21 cellular contexts compared by ENCODE assay signal in genomic region chr20:7959484-7959883, GRCh38. TPM values are rescaled to one million over a fixed set of nuclear protein-coding genes. Genes with fewer than 3 reads are reported as not detected.
DNase-seq lines count a peak whose midpoint lies in the region; ATAC-seq, FAIRE-seq and TF ChIP-seq lines count a peak whose summit lies in the region.
"Had no signal": no experiment of that assay in that cellular context is flagged by ENCODE, and none has a peak within 500 bp of the region (broad histone marks: within the 10 kb centered on the region; RNA-seq: fewer than 3 reads in every experiment).

No MANE protein-coding gene starts in this region.

- in situ Hi-C loops in HepG2 (cut with HindIII; ENCODE audit: extremely low pct_ligation_motif_present, low pct_unique_long_range_greater_than_20kb): no loop called here

- H3K27ac Mint-ChIP-seq in progenitor cell of endocrine pancreas: no peak overlapping the region
- H3K27ac Mint-ChIP-seq: CD14-positive monocyte, HFFc6, T-helper 17 cell had no signal

- POLR2A ChIA-PET in HepG2 (lab: Yijun Ruan, JAX): no interaction called here

- CTCF ChIA-PET in HepG2 (lab: Yijun Ruan, JAX; ENCODE audit: low intra/inter-chr PET ratio, low total read pairs): no interaction called here

- no peak overlapping the region for H3K9ac ChIP-seq in HepG2 (ENCODE audit: insufficient read depth, low read depth, low read length)

- WGBS in HepG2 (ENCODE audit: low lambda C conversion rate): 0% methylated on average over 1 of the region's 1 CpG

- no peak overlapping the region for H3K4me3 ChIP-seq in HepG2 (replicated peaks in 1 of 3; ENCODE audit: insufficient read depth in 1 of 3, low read depth in 2 of 3, low read length in 3 of 3)

- no peaks in the 10 kb centered on the region for H3K36me3 Mint-ChIP-seq in progenitor cell of endocrine pancreas (ENCODE audit: insufficient read depth)
- H3K36me3 Mint-ChIP-seq: CD14-positive monocyte had no signal

- H3K79me2 ChIP-seq in HepG2 (ENCODE audit: insufficient read depth, low read length): no peaks in the 10 kb centered on the region

- DNase-seq in DMS79 (lab: John Stamatoyannopoulos, UW) (peak; percentile 12), NCI-H2029 (lab: John Stamatoyannopoulos, UW) (peak; percentile 87), NCI-H774 (lab: John Stamatoyannopoulos, UW) (peak; percentile 20), HepG2 (ENCODE audit: low spot score) (no peak), progenitor cell of endocrine pancreas (ENCODE audit: low spot score, unreplicated experiment) (no peak), ecto neural progenitor cell (ENCODE audit: low spot score) (no peak)
- DNase-seq in NK-92 treated with Interleukin-12 subunit alpha and Interleukin-12 subunit beta, amount 100 ng/mL, for 24 hours (lab: John Stamatoyannopoulos, UW): no peak
- DNase-seq: Caco-2, DND-41, GDM1, HFFc6, Karpas-422, NCI-H1694 treated with DMSO at 0.1 percent for 48 hours, NCI-H2227 treated with DMSO at 0.1 percent for 48 hours, NCI-H526 treated with DMSO at 0.1 percent for 48 hours, SHP77 treated with DMSO at 0.1 percent for 48 hours, T-helper 17 cell had no signal

- TF ChIP-seq RAD21 in HepG2 (CRISPR knock-in tag; IDR thresholded peaks at IDR 0.05): no peak

- peak; percentile 54 for FAIRE-seq in HepG2 (lab: Jason Lieb, UNC)
- FAIRE-seq: H1 had no signal

- no peak overlapping the region for H3K27ac ChIP-seq in HepG2 (ENCODE audit: extremely low read length, insufficient read depth, low read length)

- no peak overlapping the region for H3K4me2 ChIP-seq in HepG2 (ENCODE audit: low read depth, low read length)

- TF ChIP-seq POLR2A in HepG2 (IDR thresholded peaks at IDR 0.05; ENCODE audit: insufficient read depth in 1 of 2, low read depth in 2 of 2, low read length in 2 of 2): no peak

- TF ChIP-seq EP300 in HepG2 (IDR thresholded peaks at IDR 0.05; ENCODE audit: low read depth in 2 of 2, low read length in 2 of 2) (no peak), HepG2 (CRISPR knock-in tag; IDR thresholded peaks at IDR 0.05; ENCODE audit: borderline replicate concordance) (no peak)

- TF ChIP-seq CTCF in HepG2 (CRISPR knock-in tag; IDR thresholded peaks at IDR 0.05) (no peak), progenitor cell of endocrine pancreas (IDR thresholded peaks at IDR 0.05; ENCODE audit: unreplicated experiment) (no peak)

- peaks cover 0 to 2% of the 10 kb centered on the region in 2 experiments; a peak in 2 of 5 replicates for H3K27me3 ChIP-seq in HepG2 (ENCODE audit: control insufficient read depth in 1 of 2, insufficient read depth in 2 of 2, low read length in 2 of 2)

- H3K4me1 Mint-ChIP-seq in progenitor cell of endocrine pancreas (ENCODE audit: low read depth): no peaks in the 10 kb centered on the region
- H3K4me1 Mint-ChIP-seq: CD14-positive monocyte, T-helper 17 cell had no signal

- no peaks in the 10 kb centered on the region for H3K36me3 ChIP-seq in HepG2 (replicated peaks in 1 of 2; ENCODE audit: control insufficient read depth in 1 of 2, insufficient read depth in 2 of 2, low read length in 2 of 2)

- no peaks in the 10 kb centered on the region for H4K20me1 ChIP-seq in HepG2 (ENCODE audit: insufficient read depth, low read length)

- ATAC-seq in HepG2 (no peak), HG03108 (IDR thresholded peaks at IDR 0.05; ENCODE audit: unreplicated experiment) (no peak)
- ATAC-seq: T-helper 17 cell had no signal

- H3K4me1 ChIP-seq in HepG2 (ENCODE audit: insufficient read depth, low read length): no peaks in the 10 kb centered on the region
- H3K4me1 ChIP-seq: Caco-2 had no signal

- intact Hi-C loops in HepG2 (cut with micrococcal nuclease; ENCODE audit: unreplicated experiment): no loop called here

- H3K4me3 Mint-ChIP-seq in progenitor cell of endocrine pancreas (ENCODE audit: low read depth): no peak overlapping the region
- H3K4me3 Mint-ChIP-seq: CD14-positive monocyte, HFFc6, T-helper 17 cell had no signal

- no peak overlapping the region for H2AFZ ChIP-seq in HepG2 (ENCODE audit: low read length)

- BruUV-seq in HepG2 (replicated peaks; lab: Mats Ljungman, UMichigan): no TSS peak

- no peaks in the 10 kb centered on the region for H3K27me3 Mint-ChIP-seq in progenitor cell of endocrine pancreas

- H3K9me3 Mint-ChIP-seq in progenitor cell of endocrine pancreas (ENCODE audit: low read depth): peaks cover 23% of the 10 kb centered on the region
- H3K9me3 Mint-ChIP-seq: HFFc6 had no signal

- H3K9me3 ChIP-seq in HepG2 (ENCODE audit: low read length): no peaks in the 10 kb centered on the region
- H3K9me3 ChIP-seq: Caco-2 had no signal

TF ChIP-seq in HepG2, 621 proteins besides CTCF, POLR2A, EP300 and RAD21 (continues in another document):
- TF ChIP-seq PRPF4 (IDR thresholded peaks at IDR 0.05; ENCODE audit: low read depth, low read length, poor library complexity, severe bottlenecking) (no peak), IKZF1 (IDR thresholded peaks at IDR 0.05) (no peak), HOMEZ (CRISPR knock-in tag; IDR thresholded peaks at IDR 0.05; ENCODE audit: low read depth) (no peak), ZFP62 (CRISPR knock-in tag; IDR thresholded peaks at IDR 0.05) (no peak), SP2 (CRISPR knock-in tag; IDR thresholded peaks at IDR 0.05) (no peak), ZNF550 (CRISPR knock-in tag; IDR thresholded peaks at IDR 0.05; ENCODE audit: borderline replicate concordance) (no peak), CEBPB (IDR thresholded peaks at IDR 0.05; ENCODE audit: borderline replicate concordance, low read depth, low read length) (no peak), FOXA3 (CRISPR knock-in tag; IDR thresholded peaks at IDR 0.05) (no peak), SRSF4 (IDR thresholded peaks at IDR 0.05; ENCODE audit: low read depth, low read length, poor library complexity, severe bottlenecking) (no peak), MAFF (IDR thresholded peaks at IDR 0.05; ENCODE audit: low read depth, low read length) (no peak), HNRNPL (IDR thresholded peaks at IDR 0.05; ENCODE audit: low read depth, low read length) (no peak), ZHX1 (CRISPR knock-in tag; IDR thresholded peaks at IDR 0.05; ENCODE audit: low read depth) (no peak), RBM22 (optimal IDR thresholded peaks at IDR 0.05; ENCODE audit: low read length) (no peak)

RNA-seq across cellular contexts. Expression of gene HAO1, which starts 19.2 kb away (rescaled TPM):
- total RNA-seq in HepG2 (2016; rRNA removed; fragmentation: Illumina TruSeq; extraction: Trizol): not detected in 2 replicates
- total RNA-seq in HepG2 (2016; cell fraction: cytosol; rRNA removed; fragmentation: Illumina TruSeq; extraction: Trizol; ENCODE audit: low read depth): not detected in 2 replicates
- not detected in 2 replicates for total RNA-seq in HepG2 (2016; cell fraction: insoluble cytoplasmic fraction; rRNA removed; fragmentation: Illumina TruSeq; extraction: Trizol)
- not detected in 2 replicates for total RNA-seq in HepG2 (2016; cell fraction: membrane; rRNA removed; fragmentation: Illumina TruSeq; extraction: Trizol)
- total RNA-seq in HepG2 (2016; cell fraction: nucleus; rRNA removed; fragmentation: Illumina TruSeq; extraction: Trizol): not detected in 2 replicates
- polyA plus RNA-seq in HepG2 (2011; rRNA removed): 0.03 TPM in 1 of 2 replicates, not detected in the other
- not detected in 2 replicates for polyA plus RNA-seq in HepG2 (2011; cell fraction: cytosol; rRNA removed)
- not detected in 2 replicates for polyA plus RNA-seq in HepG2 (2011; cell fraction: nucleus; rRNA removed)
- polyA plus RNA-seq in HepG2 (2012): not detected in 2 replicates
- not detected in 2 replicates for polyA plus RNA-seq in HepG2 (2016; cell fraction: cytosol; fragmentation: Illumina TruSeq; extraction: Trizol; ENCODE audit: low read depth)
- not detected in 2 replicates for polyA plus RNA-seq in HepG2 (2016; cell fraction: insoluble cytoplasmic fraction; fragmentation: Illumina TruSeq; extraction: Trizol; ENCODE audit: low read depth)
- not detected in 2 replicates for polyA plus RNA-seq in HepG2 (2016; cell fraction: membrane; fragmentation: Illumina TruSeq; extraction: Trizol; ENCODE audit: low read depth)
- polyA plus RNA-seq in HepG2 (2016; cell fraction: nucleus; fragmentation: Illumina TruSeq; extraction: Trizol; ENCODE audit: insufficient read depth, low read depth): not detected in 2 replicates
- not detected in 2 replicates for polyA minus RNA-seq in HepG2 (2011; rRNA and poly(A)+ RNA removed; ENCODE audit: low replicate concordance)
- polyA minus RNA-seq in HepG2 (2011; cell fraction: cytosol; rRNA and poly(A)+ RNA removed): not detected in 2 replicates
- not detected in 2 replicates for polyA minus RNA-seq in HepG2 (2011; cell fraction: nucleus; rRNA and poly(A)+ RNA removed)
- total RNA-seq in progenitor cell of endocrine pancreas: not detected in 2 replicates
- total RNA-seq: A673, Caco-2, H1, HFFc6, T-helper 17 cell had no signal
- polyA plus RNA-seq: CD14-positive monocyte, H1 had no signal

Comparison
In these comparisons a context has a peak if more than half of its experiments do, and no peak if none do; other contexts are left out.
1. DNase-seq: peak in DMS79 (single experiment), NCI-H2029 (single experiment) and NCI-H774 (single experiment); none in HepG2 (single experiment), NK-92 treated with Interleukin-12 subunit alpha and Interleukin-12 subunit beta, amount 100 ng/mL, for 24 hours (single experiment), progenitor cell of endocrine pancreas (single experiment) and ecto neural progenitor cell (single experiment).